8 cellular contexts compared by ENCODE assay signal in the genomic region with DNA sequence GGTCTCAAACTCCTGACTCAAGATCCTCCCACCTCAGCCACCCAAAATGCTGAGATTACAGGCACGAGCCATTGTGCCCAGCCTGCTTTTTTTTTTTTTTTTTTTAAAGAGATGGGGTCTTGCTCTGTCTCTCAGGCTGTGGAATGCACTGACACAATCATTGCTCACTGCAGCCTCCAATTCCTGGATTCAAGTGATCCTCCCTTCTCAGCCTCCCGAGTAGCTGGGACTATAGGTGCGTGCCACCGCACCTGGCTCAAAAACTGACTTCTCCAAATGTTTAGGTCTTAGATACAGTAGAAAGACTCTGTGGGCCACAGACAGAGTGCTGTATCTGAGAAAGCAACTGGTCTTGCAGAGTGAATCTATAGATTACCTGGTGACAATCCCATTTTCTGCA.
"Had no signal": no experiment of that assay in that cellular context is flagged by ENCODE, and none has a peak within 500 bp of the region (broad histone marks: within the 10 kb centered on the region; RNA-seq: fewer than 3 reads in every experiment).

No MANE protein-coding gene starts in this region.

- ATAC-seq: GM12878 had no signal

- DNase-seq: GDM1, GF-D8 had no signal

- FAIRE-seq: G401.6, GM12878, GM12891, GM12892, GM18507, GM19239 had no signal

- H3K4me3 ChIP-seq: GM12878 had no signal
